Comparison of ENCODE assay signal across 1 cellular context in the genomic region with DNA sequence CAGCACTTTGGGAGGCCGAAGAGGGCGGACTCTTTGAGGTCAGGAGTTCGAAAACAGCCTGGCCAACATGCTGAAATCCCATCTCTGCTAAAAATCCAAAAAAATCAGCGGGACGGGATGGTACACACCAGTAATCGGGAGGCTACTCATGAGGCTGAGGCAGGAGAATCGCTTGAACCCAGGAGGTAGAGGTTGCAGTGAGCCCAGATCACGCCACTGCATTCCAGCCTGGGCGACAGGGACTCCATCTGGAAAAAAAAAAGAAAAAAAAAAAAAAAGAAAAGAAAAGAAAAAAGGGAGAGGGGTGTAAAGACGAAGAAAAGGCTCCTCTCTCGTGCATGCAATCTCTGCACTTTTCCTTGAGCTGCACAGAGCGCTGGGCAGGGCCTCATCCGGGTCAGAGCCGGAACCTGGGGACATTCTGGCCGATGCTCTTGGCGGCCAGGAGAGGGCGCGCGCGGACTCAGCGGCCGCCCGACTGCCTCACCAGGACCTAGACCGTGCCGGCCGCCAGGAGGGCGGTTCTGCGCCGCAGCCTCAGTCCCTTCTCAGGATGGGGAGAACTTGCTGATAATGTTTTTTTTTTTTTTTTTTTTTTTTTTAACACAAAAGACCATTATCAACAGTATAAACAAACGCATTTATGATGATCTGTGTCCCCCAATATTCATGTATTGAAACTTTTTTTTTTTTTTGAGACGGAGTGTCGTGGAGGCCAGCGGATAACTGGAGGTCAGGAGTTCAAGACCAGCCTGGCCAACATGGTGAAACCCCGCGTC.
TF ChIP-seq lines count a peak whose summit lies in the region.

No MANE protein-coding gene starts in this region.

TF ChIP-seq in K562, 482 proteins besides CTCF, POLR2A, EP300 and RAD21 (continued from another document and continues in another):
- TF ChIP-seq, protein P1, sequence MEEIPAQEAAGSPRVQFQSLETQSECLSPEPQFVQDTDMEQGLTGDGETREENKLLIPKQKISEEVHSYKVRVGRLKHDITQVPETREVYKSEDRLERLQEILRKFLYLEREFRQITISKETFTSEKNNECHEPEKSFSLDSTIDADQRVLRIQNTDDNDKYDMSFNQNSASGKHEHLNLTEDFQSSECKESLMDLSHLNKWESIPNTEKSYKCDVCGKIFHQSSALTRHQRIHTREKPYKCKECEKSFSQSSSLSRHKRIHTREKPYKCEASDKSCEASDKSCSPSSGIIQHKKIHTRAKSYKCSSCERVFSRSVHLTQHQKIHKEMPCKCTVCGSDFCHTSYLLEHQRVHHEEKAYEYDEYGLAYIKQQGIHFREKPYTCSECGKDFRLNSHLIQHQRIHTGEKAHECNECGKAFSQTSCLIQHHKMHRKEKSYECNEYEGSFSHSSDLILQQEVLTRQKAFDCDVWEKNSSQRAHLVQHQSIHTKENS (CRISPR knock-in tag; IDR thresholded peaks at IDR 0.05) = no peak
- TF ChIP-seq FOXA3 (CRISPR knock-in tag; conservative IDR thresholded peaks at IDR 0.05 in 1 of 2, IDR thresholded peaks at IDR 0.05 in 1 of 2) (no peak), BHLHE40 (IDR thresholded peaks at IDR 0.05; ENCODE audit: low read length) (peak; percentile 58; the same call in 1 of the 2 replicates), SOX6 (IDR thresholded peaks at IDR 0.05) (no peak), RCOR1 (IDR thresholded peaks at IDR 0.05; ENCODE audit: borderline replicate concordance in 1 of 2, low read depth in 2 of 2, low read length in 2 of 2) (peak in 1 of 2 experiments; percentile 71; a peak in 2 of 4 replicates), CBFA2T3 (IDR thresholded peaks at IDR 0.05) (no peak), CC2D1A (IDR thresholded peaks at IDR 0.05) (peak; percentile 21; the same call in 1 of the 2 replicates), GATAD2A (IDR thresholded peaks at IDR 0.05) (no peak), ZNF444 (CRISPR knock-in tag; IDR thresholded peaks at IDR 0.05) (no peak), SREBF2 (CRISPR knock-in tag; IDR thresholded peaks at IDR 0.05) (no peak), SRSF9 (IDR thresholded peaks at IDR 0.05; ENCODE audit: borderline replicate concordance, low read depth, low read length) (no peak), TGIF2 (CRISPR knock-in tag; IDR thresholded peaks at IDR 0.05) (no peak), NR3C1 (CRISPR knock-in tag; IDR thresholded peaks at IDR 0.05) (no peak), ZNF140 (CRISPR knock-in tag; IDR thresholded peaks at IDR 0.05) (no peak), ZNF830 (CRISPR knock-in tag; IDR thresholded peaks at IDR 0.05) (no peak), BRD9 (IDR thresholded peaks at IDR 0.05; ENCODE audit: low read depth, partially characterized antibody) (no peak), DPF2 (IDR thresholded peaks at IDR 0.05) (0 out of 2 replicates have a peak, but pooled peaks have one; percentile 5), L3MBTL2 (IDR thresholded peaks at IDR 0.05) (0 out of 2 replicates have a peak, but pooled peaks have one; percentile 27), ZNF197 (CRISPR knock-in tag; IDR thresholded peaks at IDR 0.05; ENCODE audit: low read depth) (no peak), BMI1 (IDR thresholded peaks at IDR 0.05; ENCODE audit: low read length) (no peak), ZNF384 (IDR thresholded peaks at IDR 0.05; ENCODE audit: low read depth, low read length) (peak; percentile 50; the same call in 1 of the 2 replicates), ZNF717 (CRISPR knock-in tag; IDR thresholded peaks at IDR 0.05) (no peak), RUNX1 (IDR thresholded peaks at IDR 0.05; ENCODE audit: low read depth) (no peak), ARID2 (IDR thresholded peaks at IDR 0.05) (peak; percentile 34; the same call in 1 of the 2 replicates), ZNF79 (CRISPR knock-in tag; IDR thresholded peaks at IDR 0.05; ENCODE audit: low read depth) (no peak), MAFG (tag; conservative IDR thresholded peaks at IDR 0.05) (no peak), NFIC (IDR thresholded peaks at IDR 0.05) (no peak), ZNF436 (CRISPR knock-in tag; IDR thresholded peaks at IDR 0.05) (no peak)
- TF ChIP-seq, protein P2, sequence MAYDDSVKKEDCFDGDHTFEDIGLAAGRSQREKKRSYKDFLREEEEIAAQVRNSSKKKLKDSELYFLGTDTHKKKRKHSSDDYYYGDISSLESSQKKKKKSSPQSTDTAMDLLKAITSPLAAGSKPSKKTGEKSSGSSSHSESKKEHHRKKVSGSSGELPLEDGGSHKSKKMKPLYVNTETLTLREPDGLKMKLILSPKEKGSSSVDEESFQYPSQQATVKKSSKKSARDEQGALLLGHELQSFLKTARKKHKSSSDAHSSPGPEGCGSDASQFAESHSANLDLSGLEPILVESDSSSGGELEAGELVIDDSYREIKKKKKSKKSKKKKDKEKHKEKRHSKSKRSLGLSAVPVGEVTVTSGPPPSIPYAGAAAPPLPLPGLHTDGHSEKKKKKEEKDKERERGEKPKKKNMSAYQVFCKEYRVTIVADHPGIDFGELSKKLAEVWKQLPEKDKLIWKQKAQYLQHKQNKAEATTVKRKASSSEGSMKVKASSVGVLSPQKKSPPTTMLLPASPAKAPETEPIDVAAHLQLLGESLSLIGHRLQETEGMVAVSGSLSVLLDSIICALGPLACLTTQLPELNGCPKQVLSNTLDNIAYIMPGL (CRISPR knock-in tag; IDR thresholded peaks at IDR 0.05) = no peak
- TF ChIP-seq, protein P3, sequence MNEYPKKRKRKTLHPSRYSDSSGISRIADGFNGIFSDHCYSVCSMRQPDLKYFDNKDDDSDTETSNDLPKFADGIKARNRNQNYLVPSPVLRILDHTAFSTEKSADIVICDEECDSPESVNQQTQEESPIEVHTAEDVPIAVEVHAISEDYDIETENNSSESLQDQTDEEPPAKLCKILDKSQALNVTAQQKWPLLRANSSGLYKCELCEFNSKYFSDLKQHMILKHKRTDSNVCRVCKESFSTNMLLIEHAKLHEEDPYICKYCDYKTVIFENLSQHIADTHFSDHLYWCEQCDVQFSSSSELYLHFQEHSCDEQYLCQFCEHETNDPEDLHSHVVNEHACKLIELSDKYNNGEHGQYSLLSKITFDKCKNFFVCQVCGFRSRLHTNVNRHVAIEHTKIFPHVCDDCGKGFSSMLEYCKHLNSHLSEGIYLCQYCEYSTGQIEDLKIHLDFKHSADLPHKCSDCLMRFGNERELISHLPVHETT (CRISPR knock-in tag; conservative IDR thresholded peaks at IDR 0.05 in 1 of 2, IDR thresholded peaks at IDR 0.05 in 1 of 2) = no peak
- TF ChIP-seq, protein P4, sequence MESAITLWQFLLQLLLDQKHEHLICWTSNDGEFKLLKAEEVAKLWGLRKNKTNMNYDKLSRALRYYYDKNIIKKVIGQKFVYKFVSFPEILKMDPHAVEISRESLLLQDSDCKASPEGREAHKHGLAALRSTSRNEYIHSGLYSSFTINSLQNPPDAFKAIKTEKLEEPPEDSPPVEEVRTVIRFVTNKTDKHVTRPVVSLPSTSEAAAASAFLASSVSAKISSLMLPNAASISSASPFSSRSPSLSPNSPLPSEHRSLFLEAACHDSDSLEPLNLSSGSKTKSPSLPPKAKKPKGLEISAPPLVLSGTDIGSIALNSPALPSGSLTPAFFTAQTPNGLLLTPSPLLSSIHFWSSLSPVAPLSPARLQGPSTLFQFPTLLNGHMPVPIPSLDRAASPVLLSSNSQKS (CRISPR knock-in tag; IDR thresholded peaks at IDR 0.05) = no peak
- TF ChIP-seq, protein P5, sequence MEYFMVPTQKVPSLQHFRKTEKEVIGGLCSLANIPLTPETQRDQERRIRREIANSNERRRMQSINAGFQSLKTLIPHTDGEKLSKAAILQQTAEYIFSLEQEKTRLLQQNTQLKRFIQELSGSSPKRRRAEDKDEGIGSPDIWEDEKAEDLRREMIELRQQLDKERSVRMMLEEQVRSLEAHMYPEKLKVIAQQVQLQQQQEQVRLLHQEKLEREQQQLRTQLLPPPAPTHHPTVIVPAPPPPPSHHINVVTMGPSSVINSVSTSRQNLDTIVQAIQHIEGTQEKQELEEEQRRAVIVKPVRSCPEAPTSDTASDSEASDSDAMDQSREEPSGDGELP (CRISPR knock-in tag; IDR thresholded peaks at IDR 0.05; ENCODE audit: borderline replicate concordance) = peak; percentile 66; the same call in 1 of the 2 replicates
- TF ChIP-seq, protein P6, sequence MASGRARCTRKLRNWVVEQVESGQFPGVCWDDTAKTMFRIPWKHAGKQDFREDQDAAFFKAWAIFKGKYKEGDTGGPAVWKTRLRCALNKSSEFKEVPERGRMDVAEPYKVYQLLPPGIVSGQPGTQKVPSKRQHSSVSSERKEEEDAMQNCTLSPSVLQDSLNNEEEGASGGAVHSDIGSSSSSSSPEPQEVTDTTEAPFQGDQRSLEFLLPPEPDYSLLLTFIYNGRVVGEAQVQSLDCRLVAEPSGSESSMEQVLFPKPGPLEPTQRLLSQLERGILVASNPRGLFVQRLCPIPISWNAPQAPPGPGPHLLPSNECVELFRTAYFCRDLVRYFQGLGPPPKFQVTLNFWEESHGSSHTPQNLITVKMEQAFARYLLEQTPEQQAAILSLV (tag; IDR thresholded peaks at IDR 0.05) = no peak
- TF ChIP-seq, protein P7, sequence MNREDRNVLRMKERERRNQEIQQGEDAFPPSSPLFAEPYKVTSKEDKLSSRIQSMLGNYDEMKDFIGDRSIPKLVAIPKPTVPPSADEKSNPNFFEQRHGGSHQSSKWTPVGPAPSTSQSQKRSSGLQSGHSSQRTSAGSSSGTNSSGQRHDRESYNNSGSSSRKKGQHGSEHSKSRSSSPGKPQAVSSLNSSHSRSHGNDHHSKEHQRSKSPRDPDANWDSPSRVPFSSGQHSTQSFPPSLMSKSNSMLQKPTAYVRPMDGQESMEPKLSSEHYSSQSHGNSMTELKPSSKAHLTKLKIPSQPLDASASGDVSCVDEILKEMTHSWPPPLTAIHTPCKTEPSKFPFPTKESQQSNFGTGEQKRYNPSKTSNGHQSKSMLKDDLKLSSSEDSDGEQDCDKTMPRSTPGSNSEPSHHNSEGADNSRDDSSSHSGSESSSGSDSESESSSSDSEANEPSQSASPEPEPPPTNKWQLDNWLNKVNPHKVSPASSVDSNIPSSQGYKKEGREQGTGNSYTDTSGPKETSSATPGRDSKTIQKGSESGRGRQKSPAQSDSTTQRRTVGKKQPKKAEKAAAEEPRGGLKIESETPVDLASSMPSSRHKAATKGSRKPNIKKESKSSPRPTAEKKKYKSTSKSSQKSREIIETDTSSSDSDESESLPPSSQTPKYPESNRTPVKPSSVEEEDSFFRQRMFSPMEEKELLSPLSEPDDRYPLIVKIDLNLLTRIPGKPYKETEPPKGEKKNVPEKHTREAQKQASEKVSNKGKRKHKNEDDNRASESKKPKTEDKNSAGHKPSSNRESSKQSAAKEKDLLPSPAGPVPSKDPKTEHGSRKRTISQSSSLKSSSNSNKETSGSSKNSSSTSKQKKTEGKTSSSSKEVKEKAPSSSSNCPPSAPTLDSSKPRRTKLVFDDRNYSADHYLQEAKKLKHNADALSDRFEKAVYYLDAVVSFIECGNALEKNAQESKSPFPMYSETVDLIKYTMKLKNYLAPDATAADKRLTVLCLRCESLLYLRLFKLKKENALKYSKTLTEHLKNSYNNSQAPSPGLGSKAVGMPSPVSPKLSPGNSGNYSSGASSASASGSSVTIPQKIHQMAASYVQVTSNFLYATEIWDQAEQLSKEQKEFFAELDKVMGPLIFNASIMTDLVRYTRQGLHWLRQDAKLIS (CRISPR knock-in tag; IDR thresholded peaks at IDR 0.05) = 0 out of 2 replicates have a peak, but pooled peaks have one; percentile 24
- TF ChIP-seq, protein P8, sequence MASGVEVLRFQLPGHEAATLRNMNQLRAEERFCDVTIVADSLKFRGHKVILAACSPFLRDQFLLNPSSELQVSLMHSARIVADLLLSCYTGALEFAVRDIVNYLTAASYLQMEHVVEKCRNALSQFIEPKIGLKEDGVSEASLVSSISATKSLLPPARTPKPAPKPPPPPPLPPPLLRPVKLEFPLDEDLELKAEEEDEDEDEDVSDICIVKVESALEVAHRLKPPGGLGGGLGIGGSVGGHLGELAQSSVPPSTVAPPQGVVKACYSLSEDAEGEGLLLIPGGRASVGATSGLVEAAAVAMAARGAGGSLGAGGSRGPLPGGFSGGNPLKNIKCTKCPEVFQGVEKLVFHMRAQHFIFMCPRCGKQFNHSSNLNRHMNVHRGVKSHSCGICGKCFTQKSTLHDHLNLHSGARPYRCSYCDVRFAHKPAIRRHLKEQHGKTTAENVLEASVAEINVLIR (CRISPR knock-in tag; IDR thresholded peaks at IDR 0.05) = no peak
- TF ChIP-seq, protein P9, sequence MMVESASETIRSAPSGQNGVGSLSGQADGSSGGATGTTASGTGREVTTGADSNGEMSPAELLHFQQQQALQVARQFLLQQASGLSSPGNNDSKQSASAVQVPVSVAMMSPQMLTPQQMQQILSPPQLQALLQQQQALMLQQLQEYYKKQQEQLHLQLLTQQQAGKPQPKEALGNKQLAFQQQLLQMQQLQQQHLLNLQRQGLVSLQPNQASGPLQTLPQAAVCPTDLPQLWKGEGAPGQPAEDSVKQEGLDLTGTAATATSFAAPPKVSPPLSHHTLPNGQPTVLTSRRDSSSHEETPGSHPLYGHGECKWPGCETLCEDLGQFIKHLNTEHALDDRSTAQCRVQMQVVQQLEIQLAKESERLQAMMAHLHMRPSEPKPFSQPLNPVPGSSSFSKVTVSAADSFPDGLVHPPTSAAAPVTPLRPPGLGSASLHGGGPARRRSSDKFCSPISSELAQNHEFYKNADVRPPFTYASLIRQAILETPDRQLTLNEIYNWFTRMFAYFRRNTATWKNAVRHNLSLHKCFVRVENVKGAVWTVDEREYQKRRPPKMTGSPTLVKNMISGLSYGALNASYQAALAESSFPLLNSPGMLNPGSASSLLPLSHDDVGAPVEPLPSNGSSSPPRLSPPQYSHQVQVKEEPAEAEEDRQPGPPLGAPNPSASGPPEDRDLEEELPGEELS (CRISPR knock-in tag; IDR thresholded peaks at IDR 0.05; ENCODE audit: borderline replicate concordance) = no peak
- TF ChIP-seq, protein P10, sequence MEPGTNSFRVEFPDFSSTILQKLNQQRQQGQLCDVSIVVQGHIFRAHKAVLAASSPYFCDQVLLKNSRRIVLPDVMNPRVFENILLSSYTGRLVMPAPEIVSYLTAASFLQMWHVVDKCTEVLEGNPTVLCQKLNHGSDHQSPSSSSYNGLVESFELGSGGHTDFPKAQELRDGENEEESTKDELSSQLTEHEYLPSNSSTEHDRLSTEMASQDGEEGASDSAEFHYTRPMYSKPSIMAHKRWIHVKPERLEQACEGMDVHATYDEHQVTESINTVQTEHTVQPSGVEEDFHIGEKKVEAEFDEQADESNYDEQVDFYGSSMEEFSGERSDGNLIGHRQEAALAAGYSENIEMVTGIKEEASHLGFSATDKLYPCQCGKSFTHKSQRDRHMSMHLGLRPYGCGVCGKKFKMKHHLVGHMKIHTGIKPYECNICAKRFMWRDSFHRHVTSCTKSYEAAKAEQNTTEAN (CRISPR knock-in tag; IDR thresholded peaks at IDR 0.05) = no peak
- TF ChIP-seq, protein P11, sequence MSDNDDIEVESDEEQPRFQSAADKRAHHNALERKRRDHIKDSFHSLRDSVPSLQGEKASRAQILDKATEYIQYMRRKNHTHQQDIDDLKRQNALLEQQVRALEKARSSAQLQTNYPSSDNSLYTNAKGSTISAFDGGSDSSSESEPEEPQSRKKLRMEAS (CRISPR knock-in tag; IDR thresholded peaks at IDR 0.05) = no peak
- TF ChIP-seq, protein P12, sequence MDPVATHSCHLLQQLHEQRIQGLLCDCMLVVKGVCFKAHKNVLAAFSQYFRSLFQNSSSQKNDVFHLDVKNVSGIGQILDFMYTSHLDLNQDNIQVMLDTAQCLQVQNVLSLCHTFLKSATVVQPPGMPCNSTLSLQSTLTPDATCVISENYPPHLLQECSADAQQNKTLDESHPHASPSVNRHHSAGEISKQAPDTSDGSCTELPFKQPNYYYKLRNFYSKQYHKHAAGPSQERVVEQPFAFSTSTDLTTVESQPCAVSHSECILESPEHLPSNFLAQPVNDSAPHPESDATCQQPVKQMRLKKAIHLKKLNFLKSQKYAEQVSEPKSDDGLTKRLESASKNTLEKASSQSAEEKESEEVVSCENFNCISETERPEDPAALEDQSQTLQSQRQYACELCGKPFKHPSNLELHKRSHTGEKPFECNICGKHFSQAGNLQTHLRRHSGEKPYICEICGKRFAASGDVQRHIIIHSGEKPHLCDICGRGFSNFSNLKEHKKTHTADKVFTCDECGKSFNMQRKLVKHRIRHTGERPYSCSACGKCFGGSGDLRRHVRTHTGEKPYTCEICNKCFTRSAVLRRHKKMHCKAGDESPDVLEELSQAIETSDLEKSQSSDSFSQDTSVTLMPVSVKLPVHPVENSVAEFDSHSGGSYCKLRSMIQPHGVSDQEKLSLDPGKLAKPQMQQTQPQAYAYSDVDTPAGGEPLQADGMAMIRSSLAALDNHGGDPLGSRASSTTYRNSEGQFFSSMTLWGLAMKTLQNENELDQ (CRISPR knock-in tag; IDR thresholded peaks at IDR 0.05; ENCODE audit: borderline replicate concordance) = no peak
